21 cellular contexts compared by ENCODE assay signal in genomic region chr11:84581083-84581482, GRCh38.
DNase-seq lines count a peak whose midpoint lies in the region; ATAC-seq and TF ChIP-seq lines count a peak whose summit lies in the region.
"Had no signal": no experiment of that assay in that cellular context is flagged by ENCODE, and none has a peak within 500 bp of the region (broad histone marks: within the 10 kb centered on the region; RNA-seq: fewer than 3 reads in every experiment).

No MANE protein-coding gene starts in this region.

- H3K27me3 Mint-ChIP-seq in activated naive CD4-positive, alpha-beta T cell treated with anti-CD3 and anti-CD28 coated beads, Interleukin-2, amount 10 ng/mL, durations not matched to agents 7 days and 5 days, result no peaks in the 10 kb centered on the region
- no peaks in the 10 kb centered on the region for H3K27me3 Mint-ChIP-seq in stimulated activated naive B cell treated with anti-CD40 and anti-IgM and Interleukin-4, amounts not matched to agents 10 μg/mL and 1 μg/mL and 100 μg/mL, for 72 hours
- H3K27me3 Mint-ChIP-seq: T-cell had no signal

- H2AFZ ChIP-seq in Loucy (ENCODE audit: low read length), result no peak overlapping the region

- TF ChIP-seq CTCF in Loucy (conservative IDR thresholded peaks at IDR 0.05; ENCODE audit: low read length), result no peak
- TF ChIP-seq CTCF in left lung (IDR thresholded peaks at IDR 0.05), result no peak

- no peaks in the 10 kb centered on the region for H3K36me3 Mint-ChIP-seq in activated naive CD4-positive, alpha-beta T cell treated with anti-CD3 and anti-CD28 coated beads, Interleukin-2, amount 10 ng/mL, durations not matched to agents 7 days and 5 days
- H3K36me3 Mint-ChIP-seq in stimulated activated naive B cell treated with anti-CD40 and anti-IgM and Interleukin-4, amounts not matched to agents 10 μg/mL and 1 μg/mL and 100 μg/mL, for 72 hours, result no peaks in the 10 kb centered on the region
- H3K36me3 Mint-ChIP-seq: CD8-positive, alpha-beta T cell; T-cell had no signal

- H3K27ac Mint-ChIP-seq in activated naive CD4-positive, alpha-beta T cell treated with anti-CD3 and anti-CD28 coated beads, Interleukin-2, amount 10 ng/mL, durations not matched to agents 7 days and 5 days, result no peak overlapping the region
- no peak overlapping the region for H3K27ac Mint-ChIP-seq in stimulated activated naive B cell treated with anti-CD40 and anti-IgM and Interleukin-4, amounts not matched to agents 10 μg/mL and 1 μg/mL and 100 μg/mL, for 72 hours
- H3K27ac Mint-ChIP-seq: B cell; CD8-positive, alpha-beta T cell; T-cell had no signal

- H3K4me2 ChIP-seq in Loucy (ENCODE audit: low read depth, low read length, poor library complexity, severe bottlenecking), result peak overlapping the region; percentile 61

- H3K4me3 ChIP-seq in Loucy (ENCODE audit: low read length, poor library complexity, severe bottlenecking), result no peak overlapping the region
- peak overlapping the region; percentile 86 for H3K4me3 ChIP-seq in endocrine pancreas (ENCODE audit: control insufficient read depth, insufficient read depth, low read length)
- no peak overlapping the region for H3K4me3 ChIP-seq in left lung
- H3K4me3 ChIP-seq: SJSA1 had no signal

- H3K27ac ChIP-seq in left lung, result no peak overlapping the region
- H3K27ac ChIP-seq: C4-2B, HL-60, SJSA1 had no signal

- H3K9me3 ChIP-seq in Loucy (ENCODE audit: insufficient read depth, low read depth, low read length) (no peaks in the 10 kb centered on the region), endocrine pancreas (ENCODE audit: control insufficient read depth, low read length) (no peaks in the 10 kb centered on the region), left lung (no peaks in the 10 kb centered on the region)
- H3K9me3 ChIP-seq: Caco-2, SJSA1 had no signal

- ATAC-seq in stimulated activated naive B cell treated with anti-CD40 and anti-IgM and Interleukin-4, amounts not matched to agents 10 μg/mL and 1 μg/mL and 100 μg/mL, for 72 hours (replicated peaks), result no peak
- ATAC-seq in left lung, result no peak
- ATAC-seq in GM21423 (IDR thresholded peaks at IDR 0.05; ENCODE audit: unreplicated experiment), result no peak
- ATAC-seq: CD8-positive, alpha-beta T cell; HCT116; T-cell had no signal

- CTCF ChIA-PET in activated naive CD4-positive, alpha-beta T cell treated with anti-CD3 and anti-CD28 coated beads, Interleukin-2, amount 10 ng/mL, durations not matched to agents 7 days and 5 days (lab: Charles Lee), result no interaction called here

- H3K4me1 ChIP-seq in Loucy (ENCODE audit: insufficient read depth, low read length, poor library complexity, severe bottlenecking) (peaks cover 21% of the 10 kb centered on the region), endocrine pancreas (ENCODE audit: control insufficient read depth, insufficient read depth, low read length) (peaks cover 3% of the 10 kb centered on the region), left lung (no peaks in the 10 kb centered on the region)
- H3K4me1 ChIP-seq: SJSA1 had no signal

- DNase-seq in NCI-H146 (lab: John Stamatoyannopoulos, UW) (peak; percentile 78), SHP77 (lab: John Stamatoyannopoulos, UW) (peak; percentile 62 to 78), left lung (no peak)
- DNase-seq in activated naive CD4-positive, alpha-beta T cell treated with anti-CD3 and anti-CD28 coated beads, Interleukin-2, amount 10 ng/mL, durations not matched to agents 7 days and 5 days, result no peak
- DNase-seq in stimulated activated naive B cell treated with anti-CD40 and anti-IgM and Interleukin-4, amounts not matched to agents 10 μg/mL and 1 μg/mL and 100 μg/mL, for 72 hours, result no peak
- DNase-seq: Caco-2; CD8-positive, alpha-beta T cell; DMS79 treated with DMSO at 0.1 percent for 48 hours; GF-D8; NCI-H187; NCI-H446 treated with DMSO at 0.1 percent for 48 hours; NCI-H526; T-cell had no signal

- H3K9me3 Mint-ChIP-seq in activated naive CD4-positive, alpha-beta T cell treated with anti-CD3 and anti-CD28 coated beads, Interleukin-2, amount 10 ng/mL, durations not matched to agents 7 days and 5 days, result no peaks in the 10 kb centered on the region
- H3K9me3 Mint-ChIP-seq in stimulated activated naive B cell treated with anti-CD40 and anti-IgM and Interleukin-4, amounts not matched to agents 10 μg/mL and 1 μg/mL and 100 μg/mL, for 72 hours, result no peaks in the 10 kb centered on the region

- H3K27me3 ChIP-seq in Loucy (ENCODE audit: insufficient read depth, low read length, poor library complexity, severe bottlenecking) (no peaks in the 10 kb centered on the region), endocrine pancreas (ENCODE audit: control insufficient read depth, insufficient read depth, low read length) (no peaks in the 10 kb centered on the region), left lung (no peaks in the 10 kb centered on the region)
- H3K27me3 ChIP-seq: SJSA1 had no signal

- intact Hi-C loops in left lung (cut with DNase I), result no loop called here

- H3K9me2 ChIP-seq in Loucy (replicated peaks; ENCODE audit: low read depth, low read length), result no peaks in the 10 kb centered on the region

- H3F3A ChIP-seq in Loucy (ENCODE audit: low read depth), result no peaks in the 10 kb centered on the region

- H3K36me3 ChIP-seq in Loucy (ENCODE audit: insufficient read depth, low read length) (no peaks in the 10 kb centered on the region), endocrine pancreas (ENCODE audit: control insufficient read depth, insufficient read depth, low read length) (no peaks in the 10 kb centered on the region), left lung (no peaks in the 10 kb centered on the region)
- H3K36me3 ChIP-seq: SJSA1 had no signal

- no peaks in the 10 kb centered on the region for H3K79me2 ChIP-seq in Loucy (ENCODE audit: insufficient read depth, low read length)

- no peaks in the 10 kb centered on the region for H4K20me1 ChIP-seq in Loucy (ENCODE audit: insufficient read depth, low read length, poor library complexity, severe bottlenecking)

- H3K9ac ChIP-seq in Loucy (ENCODE audit: low read depth, low read length, poor library complexity, severe bottlenecking) (no peak overlapping the region), endocrine pancreas (ENCODE audit: control insufficient read depth, insufficient read depth, low read length) (no peak overlapping the region)

- H3K4me1 Mint-ChIP-seq in activated naive CD4-positive, alpha-beta T cell treated with anti-CD3 and anti-CD28 coated beads, Interleukin-2, amount 10 ng/mL, durations not matched to agents 7 days and 5 days, result no peaks in the 10 kb centered on the region
- H3K4me1 Mint-ChIP-seq in stimulated activated naive B cell treated with anti-CD40 and anti-IgM and Interleukin-4, amounts not matched to agents 10 μg/mL and 1 μg/mL and 100 μg/mL, for 72 hours, result no peaks in the 10 kb centered on the region
- H3K4me1 Mint-ChIP-seq: B cell, T-cell had no signal

- no peak overlapping the region for H3K4me3 Mint-ChIP-seq in activated naive CD4-positive, alpha-beta T cell treated with anti-CD3 and anti-CD28 coated beads, Interleukin-2, amount 10 ng/mL, durations not matched to agents 7 days and 5 days
- H3K4me3 Mint-ChIP-seq in stimulated activated naive B cell treated with anti-CD40 and anti-IgM and Interleukin-4, amounts not matched to agents 10 μg/mL and 1 μg/mL and 100 μg/mL, for 72 hours, result no peak overlapping the region
- H3K4me3 Mint-ChIP-seq: B cell; CD8-positive, alpha-beta T cell; T-cell had no signal

Comparison
In these comparisons a context has a peak if more than half of its experiments do, and no peak if none do; other contexts are left out.
1. DNase-seq: peak in NCI-H146 (single experiment) and SHP77 (2 of 2); none in activated naive CD4-positive, alpha-beta T cell treated with anti-CD3 and anti-CD28 coated beads, Interleukin-2, amount 10 ng/mL, durations not matched to agents 7 days and 5 days (single experiment), stimulated activated naive B cell treated with anti-CD40 and anti-IgM and Interleukin-4, amounts not matched to agents 10 μg/mL and 1 μg/mL and 100 μg/mL, for 72 hours (single experiment) and left lung (0 of 2).